31 cellular contexts compared by ENCODE assay signal in genomic region chr3:44469914-44470313, GRCh38.
"Had no signal": no experiment of that assay in that cellular context is flagged by ENCODE, and none has a peak within 500 bp of the region (broad histone marks: within the 10 kb centered on the region; RNA-seq: fewer than 3 reads in every experiment).

No MANE protein-coding gene starts in this region.

- DNase-seq: activated CD4-positive, alpha-beta T cell treated with anti-CD3 and anti-CD28 coated beads for 36 hours; activated CD4-positive, alpha-beta T cell treated with anti-CD3 and anti-CD28 coated beads, Interleukin-2, amount 10 ng/mL, durations not matched to agents 7 days and 5 days; activated CD4-positive, alpha-beta T cell treated with anti-CD3 and anti-CD28 coated beads, Interleukin-2, amount 50 U/mL, for 48 hours; activated CD8-positive, alpha-beta memory T cell treated with anti-CD3 and anti-CD28 coated beads, Interleukin-2, amount 50 U/mL, for 4 hours; activated gamma-delta T cell treated with Interleukin-2 at 50 U/mL for 16 hours; activated naive CD4-positive, alpha-beta T cell treated with anti-CD3 and anti-CD28 coated beads for 36 hours; activated T-cell treated with anti-CD3 and anti-CD28 coated beads for 4 hours; activated T-cell treated with anti-CD3 and anti-CD28 coated beads, Interleukin-2, amount 50 U/mL, for 4 hours; adrenal gland; caudate nucleus; cerebellar nuclear complex; Kasumi-1; KG1; MG63; NCI-H1048; NCI-H1105 treated with DMSO at 0.1 percent for 48 hours; NCI-H1436; NCI-H1694; NCI-H1930; NCI-H2081 treated with DMSO at 0.1 percent for 48 hours; NCI-H226; NCI-H524 treated with DMSO at 0.1 percent for 48 hours; SHP77; SJCRH30 had no signal

- ATAC-seq: activated CD4-positive, alpha-beta T cell treated with anti-CD3 and anti-CD28 coated beads for 36 hours; activated CD4-positive, CD25-positive, alpha-beta regulatory T cell treated with anti-CD3 and anti-CD28 coated beads, Interleukin-2, amount 50 U/mL, for 24 hours; activated T-cell treated with anti-CD3 and anti-CD28 coated beads, Interleukin-2, amount 50 U/mL, for 4 hours had no signal

- H3K9me3 ChIP-seq: adrenal gland, MG63, SJCRH30 had no signal

- H3K27ac ChIP-seq: adrenal gland, SJCRH30, SK-N-MC had no signal

- H3K4me3 Mint-ChIP-seq: activated CD4-positive, alpha-beta T cell treated with anti-CD3 and anti-CD28 coated beads for 36 hours; activated CD4-positive, alpha-beta T cell treated with anti-CD3 and anti-CD28 coated beads, Interleukin-2, amount 10 ng/mL, durations not matched to agents 7 days and 5 days; activated naive CD4-positive, alpha-beta T cell treated with anti-CD3 and anti-CD28 coated beads for 36 hours; activated T-cell treated with anti-CD3 and anti-CD28 coated beads, Interleukin-2, amount 50 U/mL, for 4 hours; activated T-helper 1 cell treated with anti-CD3 and anti-CD28 coated beads, Interleukin-12 subunit alpha, Interleukin-12 subunit beta, Interleukin-2, Interleukin-4 antibody, amounts not matched to agents 30 ng/mL and 10 ng/mL and 1 ng/mL, durations not matched to agents 14 hours and 24 hours and 36 hours; brain; T-helper 1 cell treated with Interleukin-12 subunit alpha and Interleukin-12 subunit beta and Interleukin-4 antibody, amounts not matched to agents 30 μg/mL and 1 μg/mL, for 36 hours; T-helper 2 cell treated with Interferon-gamma antibody and Interleukin-4, amounts not matched to agents 5 μg/mL and 100 μg/mL, for 36 hours had no signal

- H3K27me3 Mint-ChIP-seq: activated CD4-positive, alpha-beta T cell treated with anti-CD3 and anti-CD28 coated beads for 36 hours; activated CD4-positive, alpha-beta T cell treated with anti-CD3 and anti-CD28 coated beads, Interleukin-2, amount 10 ng/mL, durations not matched to agents 7 days and 5 days; brain had no signal

- H3K27me3 ChIP-seq: adrenal gland, MG63, SJCRH30 had no signal

- H3K4me3 ChIP-seq: adrenal gland, MG63, SJCRH30, SK-N-MC had no signal

- H3K27ac Mint-ChIP-seq: activated CD4-positive, alpha-beta T cell treated with anti-CD3 and anti-CD28 coated beads, Interleukin-2, amount 10 ng/mL, durations not matched to agents 7 days and 5 days; activated naive CD4-positive, alpha-beta T cell treated with anti-CD3 and anti-CD28 coated beads for 36 hours; T-helper 1 cell treated with Interleukin-12 subunit alpha and Interleukin-12 subunit beta and Interleukin-4 antibody, amounts not matched to agents 30 μg/mL and 1 μg/mL, for 36 hours; T-helper 2 cell treated with Interferon-gamma antibody and Interleukin-4, amounts not matched to agents 5 μg/mL and 100 μg/mL, for 36 hours had no signal

- H3K9me3 Mint-ChIP-seq: activated CD4-positive, alpha-beta T cell treated with anti-CD3 and anti-CD28 coated beads, Interleukin-2, amount 10 ng/mL, durations not matched to agents 7 days and 5 days; activated naive CD4-positive, alpha-beta T cell treated with anti-CD3 and anti-CD28 coated beads for 36 hours; activated naive CD4-positive, alpha-beta T cell treated with anti-CD3 and anti-CD28 coated beads, Interleukin-2, amount 50 U/mL, for 72 hours; activated T-cell treated with anti-CD3 and anti-CD28 coated beads, Interleukin-2, amount 50 U/mL, for 4 hours; activated T-helper 1 cell treated with anti-CD3 and anti-CD28 coated beads, Interleukin-12 subunit alpha, Interleukin-12 subunit beta, Interleukin-2, Interleukin-4 antibody, amounts not matched to agents 30 ng/mL and 10 ng/mL and 1 ng/mL, durations not matched to agents 14 hours and 24 hours and 36 hours; brain; T-helper 1 cell treated with Interleukin-12 subunit alpha and Interleukin-12 subunit beta and Interleukin-4 antibody, amounts not matched to agents 30 μg/mL and 1 μg/mL, for 36 hours; T-helper 2 cell treated with Interferon-gamma antibody and Interleukin-4, amounts not matched to agents 5 μg/mL and 100 μg/mL, for 36 hours had no signal

- H3K4me1 ChIP-seq: SJCRH30 had no signal

- H3K36me3 ChIP-seq: MG63 had no signal
